Comparison of ENCODE assay signal across 8 cellular contexts in genomic region chr4:139295317-139296299, GRCh38. TPM values are rescaled to one million over a fixed set of nuclear protein-coding genes. Genes with fewer than 3 reads are reported as not detected.
DNase-seq lines count a peak whose midpoint lies in the region; ATAC-seq and TF ChIP-seq lines count a peak whose summit lies in the region.

No MANE protein-coding gene starts in this region.

- H3K27ac ChIP-seq in OCI-LY1 (ENCODE audit: low read depth, low read length, poor library complexity, severe bottlenecking) = peak overlapping the region; percentile 66

- 0 out of 2 replicates have a peak, but pooled peaks cover 8% of the 10 kb centered on the region for H3K79me2 ChIP-seq in OCI-LY1 (ENCODE audit: insufficient read depth, low read length)

- peak; percentile 96 for ATAC-seq in GM21526 (IDR thresholded peaks at IDR 0.05; ENCODE audit: low FRiP score, unreplicated experiment)

- DNase-seq in DMS 273 treated with DMSO at 0.1 percent for 48 hours (lab: John Stamatoyannopoulos, UW) (peak; percentile 69), HuH-7.5 (ENCODE audit: low spot score) (peak; percentile 76), activated T-cell treated with anti-CD3 and anti-CD28 coated beads for 24 hours (ENCODE audit: low read depth) (peak; percentile 95), epithelial cell of proximal tubule (ENCODE audit: low read depth) (peak; percentile 44)
- DNase-seq in stimulated activated CD8-positive, alpha-beta memory T cell treated with anti-CD3 and anti-CD28 coated beads, Interleukin-4, amount 100 ng/mL, for 48 hours = peak; percentile 100

- peak overlapping the region; percentile 85 for H2AFZ ChIP-seq in OCI-LY1 (ENCODE audit: low read length)

- no peaks in the 10 kb centered on the region for H3K27me3 ChIP-seq in OCI-LY1 (ENCODE audit: insufficient read depth, low read length)
- H3K27me3 ChIP-seq in mucosa of stomach (ENCODE audit: control insufficient read depth, insufficient read depth, low read length) = no peaks in the 10 kb centered on the region

- H3F3A ChIP-seq in OCI-LY1 (ENCODE audit: insufficient read depth, low read length) = 0 out of 2 replicates have a peak, but pooled peaks cover 5% of the 10 kb centered on the region

- no peaks in the 10 kb centered on the region for H3K9me2 ChIP-seq in OCI-LY1 (ENCODE audit: low read depth, low read length)

- H3K9ac ChIP-seq in OCI-LY1 (ENCODE audit: low read length) = peak overlapping the region; percentile 94
- H3K9ac ChIP-seq in mucosa of stomach (ENCODE audit: low read length) = peak overlapping the region; percentile 94

- TF ChIP-seq CTCF in OCI-LY1 (IDR thresholded peaks at IDR 0.05; ENCODE audit: low read length) (peak; percentile 91), epithelial cell of proximal tubule (conservative IDR thresholded peaks at IDR 0.05; ENCODE audit: low read depth, low read length) (peak; percentile 95)

- peak overlapping the region; percentile 84 for H3K4me2 ChIP-seq in OCI-LY1 (ENCODE audit: low read length)

- H3K36me3 ChIP-seq in OCI-LY1 (ENCODE audit: insufficient read depth, low read length) (peaks cover 31% of the 10 kb centered on the region; the same call in 1 of the 2 replicates), mucosa of stomach (ENCODE audit: control insufficient read depth, insufficient read depth, low read length) (no peaks in the 10 kb centered on the region)

- H3K9me3 ChIP-seq in OCI-LY1 (ENCODE audit: low read length) = no peaks in the 10 kb centered on the region
- H3K9me3 ChIP-seq in mucosa of stomach (ENCODE audit: control insufficient read depth, low read length) = no peaks in the 10 kb centered on the region

- H3K4me1 ChIP-seq in OCI-LY1 (ENCODE audit: insufficient read depth, low read length, severe bottlenecking) (peaks cover 45% of the 10 kb centered on the region), mucosa of stomach (ENCODE audit: control insufficient read depth, insufficient read depth, low read length) (peaks cover 15% of the 10 kb centered on the region)

- H4K20me1 ChIP-seq in OCI-LY1 (ENCODE audit: insufficient read depth, low read length) = no peaks in the 10 kb centered on the region

- H3K4me3 ChIP-seq in OCI-LY1 (ENCODE audit: low read depth, low read length, poor library complexity, severe bottlenecking) = peak overlapping the region; percentile 91
- peak overlapping the region; percentile 88 for H3K4me3 ChIP-seq in epithelial cell of proximal tubule (ENCODE audit: low read depth, low read length)
- peak overlapping the region; percentile 86 for H3K4me3 ChIP-seq in mucosa of stomach (ENCODE audit: low read length)

RNA-seq across cellular contexts. Expression of gene NAA15, which starts 5.7 kb away (rescaled TPM):
- 33.7 and 46.7 TPM in 2 replicates for total RNA-seq in epithelial cell of proximal tubule

RNA-seq across cellular contexts. Expression of gene NDUFC1, which starts 6.7 kb away (rescaled TPM):
- 57.6 and 60.9 TPM in 2 replicates for total RNA-seq in epithelial cell of proximal tubule

RNA-seq across cellular contexts. Expression of gene MGARP, which starts 15.6 kb away (rescaled TPM):
- total RNA-seq in epithelial cell of proximal tubule = 0.14 and 1.5 TPM in 2 replicates

Comparison
In these comparisons a context has a peak if more than half of its experiments do, and no peak if none do; other contexts are left out.
1. Peak in every context shown above with its lines: DNase-seq, ATAC-seq, H3K4me3 ChIP-seq and H3K27ac ChIP-seq.
2. DNase-seq: peak in every context shown above with its lines; median percentile 100 in stimulated activated CD8-positive, alpha-beta memory T cell treated with anti-CD3 and anti-CD28 coated beads, Interleukin-4, amount 100 ng/mL, for 48 hours; 95 in activated T-cell treated with anti-CD3 and anti-CD28 coated beads for 24 hours; 76 in HuH-7.5; 69 in DMS 273 treated with DMSO at 0.1 percent for 48 hours; 44 in epithelial cell of proximal tubule.